9 cellular contexts compared by ENCODE assay signal in genomic region chr17:39979021-39979660, GRCh38. TPM values are rescaled to one million over a fixed set of nuclear protein-coding genes. Genes with fewer than 3 reads are reported as not detected.
A peak's percentile ranks its signal among the peaks of the same experiment; 100 is the strongest.
DNase-seq lines count a peak whose midpoint lies in the region; ATAC-seq and TF ChIP-seq lines count a peak whose summit lies in the region.
"Had no signal": no experiment of that assay in that cellular context is flagged by ENCODE, and none has a peak within 500 bp of the region (broad histone marks: within the 10 kb centered on the region; RNA-seq: fewer than 3 reads in every experiment).

No MANE protein-coding gene starts in this region.

- POLR2A ChIA-PET in HEK293 (lab: Yijun Ruan, JAX), result interaction anchor here (1.6 to 2.5 kb wide), 4 partner anchors 17 to 52 kb away, joined by 11 to 41 read pairs (median 18); partner anchors contain the start of genes LRRC3C and ORMDL3
- POLR2A ChIA-PET in activated naive CD8-positive, alpha-beta T cell treated with anti-CD3 and anti-CD28 coated beads, Interleukin-2, amount 10 ng/mL, durations not matched to agents 7 days and 5 days (lab: Charles Lee), result interaction anchor here (1.1 to 2.7 kb wide), 8 partner anchors 12 to 249 kb away, joined by 3 to 23 read pairs (median 6); partner anchors contain the start of genes LRRC3C, MIEN1 and ORMDL3

- H3K23ac ChIP-seq in mesenchymal stem cell (ENCODE audit: low read length in 2 of 2), result no peak overlapping the region

- H3K9ac ChIP-seq in mesenchymal stem cell (ENCODE audit: low read length), result peak overlapping the region; percentile 91

- no peak overlapping the region for H3K4me3 ChIP-seq in HEK293 (ENCODE audit: low read depth, low read length)
- H3K4me3 ChIP-seq in mesenchymal stem cell (ENCODE audit: insufficient read depth in 1 of 2, low read depth in 1 of 2, low read length in 2 of 2), result peak overlapping the region in 1 of 2 experiments; percentile 99
- no peak overlapping the region for H3K4me3 ChIP-seq in esophagus squamous epithelium

- H2AK5ac ChIP-seq in mesenchymal stem cell (ENCODE audit: low read length, severe bottlenecking), result peak overlapping the region; percentile 12

- H2BK12ac ChIP-seq in mesenchymal stem cell (ENCODE audit: low read length in 2 of 2), result no peak overlapping the region

- intact Hi-C loops in esophagus squamous epithelium (cut with DNase I) (no loop called here), left ventricle myocardium superior (cut with micrococcal nuclease) (no loop called here)

- H3K4ac ChIP-seq in mesenchymal stem cell (ENCODE audit: low read depth in 1 of 2, low read length in 2 of 2), result no peak overlapping the region

- no peaks in the 10 kb centered on the region for H3K9me3 Mint-ChIP-seq in activated naive CD8-positive, alpha-beta T cell treated with anti-CD3 and anti-CD28 coated beads, Interleukin-2, amount 10 ng/mL, durations not matched to agents 7 days and 5 days
- H3K9me3 Mint-ChIP-seq: activated naive CD4-positive, alpha-beta T cell treated with anti-CD3 and anti-CD28 coated beads for 36 hours had no signal

- H3K9me3 ChIP-seq in HEK293 (ENCODE audit: control insufficient read depth, insufficient read depth, low read depth, low read length) (no peaks in the 10 kb centered on the region), mesenchymal stem cell (ENCODE audit: control insufficient read depth, low read length) (no peaks in the 10 kb centered on the region), esophagus squamous epithelium (no peaks in the 10 kb centered on the region)

- no peak overlapping the region for H3K18ac ChIP-seq in mesenchymal stem cell (ENCODE audit: low read depth in 1 of 2, low read length in 2 of 2)

- no peak overlapping the region for H2BK15ac ChIP-seq in mesenchymal stem cell (ENCODE audit: low read depth, poor library complexity, severe bottlenecking)

- H3K79me1 ChIP-seq in mesenchymal stem cell (replicated peaks; ENCODE audit: low read length, poor library complexity, severe bottlenecking), result peaks cover 2% of the 10 kb centered on the region

- H3K27ac ChIP-seq in HEK293 (ENCODE audit: extremely low read depth, low read depth, low read length) (no peak overlapping the region), mesenchymal stem cell (ENCODE audit: low read length, poor library complexity, severe bottlenecking) (peak overlapping the region; percentile 55), esophagus squamous epithelium (peak overlapping the region in 1 of 4 donors; percentile 96)

- WGBS in mesenchymal stem cell, result 0% methylated on average over 1 of the region's 5 CpGs
- WGBS in esophagus squamous epithelium, 2 donors, result 42 to 54% methylated on average over 5 of the region's 5 CpGs

- no peak overlapping the region for H4K91ac ChIP-seq in mesenchymal stem cell (ENCODE audit: low read length)

- peak; percentile 79 for DNase-seq in AG08395 (ENCODE audit: low spot score)
- no peak for DNase-seq in activated naive CD8-positive, alpha-beta T cell treated with anti-CD3 and anti-CD28 coated beads, Interleukin-2, amount 10 ng/mL, durations not matched to agents 7 days and 5 days
- DNase-seq in mesenchymal stem cell, result peak; percentile 70
- no peak for DNase-seq in esophagus squamous epithelium (lab: John Stamatoyannopoulos, UW)
- DNase-seq in left ventricle myocardium superior, result no peak
- DNase-seq in anterior cingulate cortex (lab: John Stamatoyannopoulos, UW), result no peak

- no peak for ATAC-seq in activated naive CD8-positive, alpha-beta T cell treated with anti-CD3 and anti-CD28 coated beads, Interleukin-2, amount 10 ng/mL, durations not matched to agents 7 days and 5 days (ENCODE audit: low read depth)
- ATAC-seq in left ventricle myocardium superior (no peak), GM21515 (IDR thresholded peaks at IDR 0.05; ENCODE audit: unreplicated experiment) (no peak)

- TF ChIP-seq CTCF in HEK293 (tag by site-specific recombination; IDR thresholded peaks at IDR 0.05), result no peak
- TF ChIP-seq CTCF in esophagus squamous epithelium (IDR thresholded peaks at IDR 0.05), result no peak

- H3K4me1 Mint-ChIP-seq in activated naive CD8-positive, alpha-beta T cell treated with anti-CD3 and anti-CD28 coated beads, Interleukin-2, amount 10 ng/mL, durations not matched to agents 7 days and 5 days, result peaks cover 27% of the 10 kb centered on the region

- H2BK120ac ChIP-seq in mesenchymal stem cell (ENCODE audit: low read depth, low read length), result no peak overlapping the region

- H3K36me3 Mint-ChIP-seq in activated naive CD8-positive, alpha-beta T cell treated with anti-CD3 and anti-CD28 coated beads, Interleukin-2, amount 10 ng/mL, durations not matched to agents 7 days and 5 days, result peaks cover under 1% of the 10 kb centered on the region

- no peaks in the 10 kb centered on the region; the same call in 1 of the 2 replicates for H3K4me1 ChIP-seq in HEK293 (ENCODE audit: control insufficient read depth, insufficient read depth, low read length)
- peaks cover 2% of the 10 kb centered on the region for H3K4me1 ChIP-seq in mesenchymal stem cell (ENCODE audit: control insufficient read depth, insufficient read depth, low read depth, low read length)
- H3K4me1 ChIP-seq in esophagus squamous epithelium, result peaks cover 15 to 37% (median 21%) of the 10 kb centered on the region in 3 donors

- H3K27ac Mint-ChIP-seq in activated naive CD8-positive, alpha-beta T cell treated with anti-CD3 and anti-CD28 coated beads, Interleukin-2, amount 10 ng/mL, durations not matched to agents 7 days and 5 days, result peak overlapping the region; percentile 11

- H3K4me3 Mint-ChIP-seq in activated naive CD8-positive, alpha-beta T cell treated with anti-CD3 and anti-CD28 coated beads, Interleukin-2, amount 10 ng/mL, durations not matched to agents 7 days and 5 days, result peak overlapping the region; percentile 16

- H2BK5ac ChIP-seq in mesenchymal stem cell (ENCODE audit: low read depth, low read length, poor library complexity, severe bottlenecking), result no peak overlapping the region

- peaks cover 5 to 6% of the 10 kb centered on the region in 2 experiments; a peak in 2 of 3 replicates for H3K36me3 ChIP-seq in HEK293 (ENCODE audit: control insufficient read depth in 2 of 2, insufficient read depth in 1 of 2, low read length in 2 of 2)
- H3K36me3 ChIP-seq in mesenchymal stem cell (ENCODE audit: control insufficient read depth in 1 of 2, insufficient read depth in 2 of 2, low read depth in 1 of 2, low read length in 2 of 2), result peaks cover 1% of the 10 kb centered on the region in 2 experiments
- peaks cover 0 to 7% (median 0%) of the 10 kb centered on the region in 3 donors for H3K36me3 ChIP-seq in esophagus squamous epithelium

- CTCF ChIA-PET in HEK293 (lab: Yijun Ruan, JAX), result interaction anchor here (0.6 to 6.3 kb wide), 14 partner anchors 10 to 363 kb away, joined by 3 to 72 read pairs (median 4); no protein-coding TSS in a partner anchor

- TF ChIP-seq POLR2A in esophagus squamous epithelium (IDR thresholded peaks at IDR 0.05), result no peak

- H3K27me3 Mint-ChIP-seq in activated naive CD8-positive, alpha-beta T cell treated with anti-CD3 and anti-CD28 coated beads, Interleukin-2, amount 10 ng/mL, durations not matched to agents 7 days and 5 days, result peaks cover 28% of the 10 kb centered on the region

- no peak overlapping the region for H3K4me2 ChIP-seq in mesenchymal stem cell (ENCODE audit: low read length, poor library complexity, severe bottlenecking)

- H3K14ac ChIP-seq in mesenchymal stem cell (ENCODE audit: low read length in 2 of 2), result no peak overlapping the region

- H2AFZ ChIP-seq in mesenchymal stem cell (ENCODE audit: low read depth, low read length), result no peak overlapping the region

- H4K8ac ChIP-seq in mesenchymal stem cell (ENCODE audit: low read length), result no peak overlapping the region

- peaks cover 0 to 7% of the 10 kb centered on the region in 2 experiments for H3K27me3 ChIP-seq in mesenchymal stem cell (ENCODE audit: control insufficient read depth in 1 of 2, insufficient read depth in 1 of 2, low read length in 2 of 2)
- peaks cover 0 to 29% (median 0%) of the 10 kb centered on the region in 4 donors for H3K27me3 ChIP-seq in esophagus squamous epithelium

TF ChIP-seq in HEK293, 187 proteins besides CTCF, POLR2A, EP300 and RAD21:
- TF ChIP-seq ZNF37A (tag by site-specific recombination; IDR thresholded peaks at IDR 0.05) (no peak), GLIS1 (tag by site-specific recombination; IDR thresholded peaks at IDR 0.05) (peak; percentile 32; the same call in 1 of the 2 replicates), ZNF600 (tag by site-specific recombination; IDR thresholded peaks at IDR 0.05) (peak; percentile 79)

RNA-seq across cellular contexts. Expression of gene PSMD3, which starts 1.5 kb away (rescaled TPM):
- 10 to 100 TPM; 82.5 to 87.9 TPM for total RNA-seq in activated naive CD8-positive, alpha-beta T cell treated with anti-CD3 and anti-CD28 coated beads, Interleukin-2, amount 10 ng/mL, durations not matched to agents 7 days and 5 days
- polyA plus RNA-seq in mesenchymal stem cell (2013, experiment 1 of 2), result 79.8 TPM
- 79.0 TPM for polyA plus RNA-seq in mesenchymal stem cell (2013, experiment 2 of 2)
- total RNA-seq in esophagus squamous epithelium (100 to 1,000 TPM in 1 of 4 donors, 10 to 100 TPM in 3; 72.2 to 121 (median 84.7) TPM), left ventricle myocardium superior (83.4 TPM)

RNA-seq across cellular contexts. Expression of gene GSDMA, which starts 16.3 kb away (rescaled TPM):
- under 1 TPM in 1 of 2 experiments, not detected in 1; 0.26 TPM for total RNA-seq in activated naive CD8-positive, alpha-beta T cell treated with anti-CD3 and anti-CD28 coated beads, Interleukin-2, amount 10 ng/mL, durations not matched to agents 7 days and 5 days
- not detected for polyA plus RNA-seq in mesenchymal stem cell (2013, experiment 1 of 2)
- polyA plus RNA-seq in mesenchymal stem cell (2013, experiment 2 of 2), result not detected
- total RNA-seq in esophagus squamous epithelium (1 to 10 TPM; 1.1 to 3.0 (median 1.8) TPM), left ventricle myocardium superior (0.52 TPM)

RNA-seq across cellular contexts. Expression of gene CSF3, which starts 36.1 kb away (rescaled TPM):
- total RNA-seq in activated naive CD8-positive, alpha-beta T cell treated with anti-CD3 and anti-CD28 coated beads, Interleukin-2, amount 10 ng/mL, durations not matched to agents 7 days and 5 days, result not detected
- polyA plus RNA-seq in mesenchymal stem cell (2013, experiment 1 of 2), result not detected
- 0.05 TPM for polyA plus RNA-seq in mesenchymal stem cell (2013, experiment 2 of 2)
- total RNA-seq in esophagus squamous epithelium (1 to 10 TPM in 1 of 4 donors, not detected in 3; 4.0 TPM), left ventricle myocardium superior (not detected)
- total RNA-seq: activated naive CD4-positive, alpha-beta T cell treated with anti-CD3 and anti-CD28 coated beads for 36 hours had no signal

RNA-seq across cellular contexts. Expression of gene LRRC3C, which starts 51.6 kb away (rescaled TPM):
- total RNA-seq in activated naive CD8-positive, alpha-beta T cell treated with anti-CD3 and anti-CD28 coated beads, Interleukin-2, amount 10 ng/mL, durations not matched to agents 7 days and 5 days, result not detected
- not detected for polyA plus RNA-seq in mesenchymal stem cell (2013, experiment 1 of 2)
- not detected for polyA plus RNA-seq in mesenchymal stem cell (2013, experiment 2 of 2)
- total RNA-seq in esophagus squamous epithelium (not detected), left ventricle myocardium superior (not detected)
- total RNA-seq: activated naive CD4-positive, alpha-beta T cell treated with anti-CD3 and anti-CD28 coated beads for 36 hours had no signal

RNA-seq across cellular contexts. Expression of gene ORMDL3, which starts 51.7 kb away (rescaled TPM):
- total RNA-seq in activated naive CD8-positive, alpha-beta T cell treated with anti-CD3 and anti-CD28 coated beads, Interleukin-2, amount 10 ng/mL, durations not matched to agents 7 days and 5 days, result 100 to 1,000 TPM; 149 to 159 TPM
- polyA plus RNA-seq in mesenchymal stem cell (2013, experiment 1 of 2), result 117 TPM
- 129 TPM for polyA plus RNA-seq in mesenchymal stem cell (2013, experiment 2 of 2)
- total RNA-seq in esophagus squamous epithelium (10 to 100 TPM; 13.6 to 35.2 (median 31.2) TPM), left ventricle myocardium superior (35.6 TPM)

Comparison
In these comparisons a context has a peak if more than half of its experiments do, and no peak if none do; other contexts are left out.
1. DNase-seq: peak in AG08395 (single experiment) and mesenchymal stem cell (single experiment); none in activated naive CD8-positive, alpha-beta T cell treated with anti-CD3 and anti-CD28 coated beads, Interleukin-2, amount 10 ng/mL, durations not matched to agents 7 days and 5 days (single experiment), esophagus squamous epithelium (single experiment), left ventricle myocardium superior (single experiment) and anterior cingulate cortex (0 of 58).